In the genomic region with DNA sequence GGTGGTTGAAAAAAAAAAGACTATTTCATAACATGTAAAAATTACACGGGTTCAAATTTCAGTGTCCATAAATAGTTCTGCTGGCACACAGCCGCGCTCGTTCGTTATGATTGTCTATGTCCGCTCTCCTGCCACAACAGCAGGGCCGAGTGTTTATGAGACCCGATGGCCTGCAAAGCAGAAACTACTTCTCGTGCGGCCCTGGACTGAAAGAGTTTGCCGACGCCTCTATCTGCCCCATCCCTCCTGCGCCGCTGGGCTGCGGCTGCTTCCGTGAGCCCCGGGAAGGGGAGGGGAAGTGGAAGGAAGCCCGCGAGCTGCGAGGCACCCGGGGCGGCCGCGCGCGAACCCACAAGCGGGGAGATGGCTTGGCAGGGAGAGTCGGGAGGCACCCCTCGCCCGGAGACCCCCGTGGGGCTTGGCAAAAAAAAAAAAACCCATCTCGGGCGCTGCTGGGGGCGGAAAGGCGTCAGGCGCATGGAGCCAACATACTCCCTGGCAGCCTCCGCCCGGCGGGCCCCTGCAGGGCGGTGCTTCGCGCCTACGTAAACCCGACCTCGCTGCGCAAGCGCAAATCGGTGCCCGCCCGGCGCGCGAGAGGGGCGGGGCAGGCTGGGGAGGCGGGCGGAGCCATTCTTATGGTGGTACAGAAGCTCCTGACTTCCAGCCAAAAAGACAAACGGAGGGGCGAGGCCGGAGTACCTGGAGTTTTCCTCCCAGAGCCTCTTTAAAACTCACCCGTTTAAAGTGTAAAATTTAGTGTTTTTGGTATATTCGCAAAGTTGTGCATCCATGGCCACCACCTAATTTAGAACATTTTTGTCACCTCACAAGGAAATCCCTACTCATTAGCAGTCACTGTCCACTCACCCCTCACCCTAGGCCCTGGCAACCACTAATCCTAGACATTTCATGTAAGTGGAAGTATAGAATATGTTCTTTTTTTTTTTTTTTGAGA, we compare ENCODE assay signal across 8 cellular contexts. TPM values are rescaled to one million over a fixed set of nuclear protein-coding genes. Genes with fewer than 3 reads are reported as not detected.
A peak's percentile ranks its signal among the peaks of the same experiment; 100 is the strongest.
DNase-seq lines count a peak whose midpoint lies in the region; ATAC-seq and TF ChIP-seq lines count a peak whose summit lies in the region.

No MANE protein-coding gene starts in this region.

- peak overlapping the region; percentile 84 for H3K4me3 Mint-ChIP-seq in progenitor cell of endocrine pancreas (ENCODE audit: low read depth)

- H3K4me1 Mint-ChIP-seq in progenitor cell of endocrine pancreas (ENCODE audit: low read depth), result peaks cover 15% of the 10 kb centered on the region

- ATAC-seq in HG02759 (IDR thresholded peaks at IDR 0.05; ENCODE audit: unreplicated experiment) (peak; percentile 92), left cardiac atrium (peak; percentile 98)

- 0 to 1% (median 1%) methylated on average over 58 to 61 of the region's 61 CpGs for WGBS in adipose tissue, 3 donors

- peak; percentile 94 to 98 (median 95) for DNase-seq in NCI-H1417 (lab: John Stamatoyannopoulos, UW)
- peak; percentile 83 for DNase-seq in SW480 (ENCODE audit: low spot score)
- DNase-seq in left cardiac atrium, result peak; percentile 93
- DNase-seq in progenitor cell of endocrine pancreas (ENCODE audit: low spot score, unreplicated experiment), result peak; percentile 84
- peak; percentile 92 for DNase-seq in ureter (ENCODE audit: low spot score)

- no peaks in the 10 kb centered on the region for H3K27me3 Mint-ChIP-seq in progenitor cell of endocrine pancreas

- peak overlapping the region; percentile 97 for H3K27ac Mint-ChIP-seq in progenitor cell of endocrine pancreas

- H3K9me3 Mint-ChIP-seq in progenitor cell of endocrine pancreas (ENCODE audit: low read depth), result no peaks in the 10 kb centered on the region

- intact Hi-C loops in left cardiac atrium (cut with DNase I), result no loop called here

- TF ChIP-seq CTCF in GM12873 (IDR thresholded peaks at IDR 0.05; ENCODE audit: insufficient read depth, low read depth, low read length, missing control alignments), result peak; percentile 15
- no peak for TF ChIP-seq CTCF in progenitor cell of endocrine pancreas (IDR thresholded peaks at IDR 0.05; ENCODE audit: unreplicated experiment)

- no peaks in the 10 kb centered on the region for H3K36me3 Mint-ChIP-seq in progenitor cell of endocrine pancreas (ENCODE audit: insufficient read depth)

- peak overlapping the region; percentile 67 for H3K27ac ChIP-seq in adipose tissue (ENCODE audit: low read depth, low read length)

RNA-seq across cellular contexts. Expression of gene SLC27A3, which starts 8.3 kb away (rescaled TPM):
- 100 to 1,000 TPM in 1 of 3 donors, 10 to 100 TPM in 2; 22.2 to 111 (median 83.7) TPM for polyA plus RNA-seq in adipose tissue
- total RNA-seq in left cardiac atrium (10 to 100 TPM; 22.9 to 26.5 TPM), progenitor cell of endocrine pancreas (29.5 and 36.6 TPM in 2 replicates), ureter (28.8 TPM)

RNA-seq across cellular contexts. Expression of gene INTS3, which starts 55.7 kb away (rescaled TPM):
- 10 to 100 TPM; 17.8 to 31.3 (median 28.0) TPM for polyA plus RNA-seq in adipose tissue
- 10 to 100 TPM; 28.2 to 34.1 TPM for total RNA-seq in left cardiac atrium
- total RNA-seq in progenitor cell of endocrine pancreas, result 145 and 152 TPM in 2 replicates
- total RNA-seq in ureter, result 77.5 TPM

Comparison
In these comparisons a context has a peak if more than half of its experiments do, and no peak if none do; other contexts are left out.
1. Peak in every context shown above with its lines: DNase-seq, ATAC-seq and H3K27ac ChIP-seq.